ENCODE assay signal across 1 cellular context in the genomic region with DNA sequence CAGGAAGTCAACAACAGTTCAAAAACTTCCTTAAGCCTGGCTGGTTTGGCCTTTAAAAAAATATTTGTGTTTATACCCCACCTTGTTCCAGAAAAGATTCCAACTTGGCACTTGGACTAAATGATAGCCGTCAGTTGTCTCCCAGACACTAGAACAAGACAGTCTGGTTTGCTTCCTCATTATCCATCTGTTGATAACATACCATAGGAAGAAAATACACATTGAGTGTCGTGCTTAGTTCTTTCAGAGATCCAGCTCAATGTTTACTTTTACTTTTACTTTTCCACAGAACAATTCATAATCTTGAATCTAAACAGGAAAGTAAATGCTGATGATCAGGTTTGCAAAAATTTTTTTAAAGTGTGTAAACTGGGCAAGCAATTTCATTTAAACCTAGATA.
TF ChIP-seq lines count a peak whose summit lies in the region.

No MANE protein-coding gene starts in this region.

TF ChIP-seq in HepG2, 621 proteins besides CTCF, POLR2A, EP300 and RAD21 (continues in another document):
- no peak for TF ChIP-seq ZNF788 (CRISPR knock-in tag; IDR thresholded peaks at IDR 0.05; ENCODE audit: borderline replicate concordance)
- no peak for TF ChIP-seq CHCHD3 (CRISPR knock-in tag; IDR thresholded peaks at IDR 0.05)
- no peak for TF ChIP-seq ZNF431 (CRISPR knock-in tag; IDR thresholded peaks at IDR 0.05; ENCODE audit: borderline replicate concordance, low read depth)
- TF ChIP-seq ISX (CRISPR knock-in tag; conservative IDR thresholded peaks at IDR 0.05): no peak
- TF ChIP-seq, protein P1, sequence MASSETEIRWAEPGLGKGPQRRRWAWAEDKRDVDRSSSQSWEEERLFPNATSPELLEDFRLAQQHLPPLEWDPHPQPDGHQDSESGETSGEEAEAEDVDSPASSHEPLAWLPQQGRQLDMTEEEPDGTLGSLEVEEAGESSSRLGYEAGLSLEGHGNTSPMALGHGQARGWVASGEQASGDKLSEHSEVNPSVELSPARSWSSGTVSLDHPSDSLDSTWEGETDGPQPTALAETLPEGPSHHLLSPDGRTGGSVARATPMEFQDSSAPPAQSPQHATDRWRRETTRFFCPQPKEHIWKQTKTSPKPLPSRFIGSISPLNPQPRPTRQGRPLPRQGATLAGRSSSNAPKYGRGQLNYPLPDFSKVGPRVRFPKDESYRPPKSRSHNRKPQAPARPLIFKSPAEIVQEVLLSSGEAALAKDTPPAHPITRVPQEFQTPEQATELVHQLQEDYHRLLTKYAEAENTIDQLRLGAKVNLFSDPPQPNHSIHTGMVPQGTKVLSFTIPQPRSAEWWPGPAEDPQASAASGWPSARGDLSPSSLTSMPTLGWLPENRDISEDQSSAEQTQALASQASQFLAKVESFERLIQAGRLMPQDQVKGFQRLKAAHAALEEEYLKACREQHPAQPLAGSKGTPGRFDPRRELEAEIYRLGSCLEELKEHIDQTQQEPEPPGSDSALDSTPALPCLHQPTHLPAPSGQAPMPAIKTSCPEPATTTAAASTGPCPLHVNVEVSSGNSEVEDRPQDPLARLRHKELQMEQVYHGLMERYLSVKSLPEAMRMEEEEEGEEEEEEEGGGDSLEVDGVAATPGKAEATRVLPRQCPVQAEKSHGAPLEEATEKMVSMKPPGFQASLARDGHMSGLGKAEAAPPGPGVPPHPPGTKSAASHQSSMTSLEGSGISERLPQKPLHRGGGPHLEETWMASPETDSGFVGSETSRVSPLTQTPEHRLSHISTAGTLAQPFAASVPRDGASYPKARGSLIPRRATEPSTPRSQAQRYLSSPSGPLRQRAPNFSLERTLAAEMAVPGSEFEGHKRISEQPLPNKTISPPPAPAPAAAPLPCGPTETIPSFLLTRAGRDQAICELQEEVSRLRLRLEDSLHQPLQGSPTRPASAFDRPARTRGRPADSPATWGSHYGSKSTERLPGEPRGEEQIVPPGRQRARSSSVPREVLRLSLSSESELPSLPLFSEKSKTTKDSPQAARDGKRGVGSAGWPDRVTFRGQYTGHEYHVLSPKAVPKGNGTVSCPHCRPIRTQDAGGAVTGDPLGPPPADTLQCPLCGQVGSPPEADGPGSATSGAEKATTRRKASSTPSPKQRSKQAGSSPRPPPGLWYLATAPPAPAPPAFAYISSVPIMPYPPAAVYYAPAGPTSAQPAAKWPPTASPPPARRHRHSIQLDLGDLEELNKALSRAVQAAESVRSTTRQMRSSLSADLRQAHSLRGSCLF (CRISPR knock-in tag; IDR thresholded peaks at IDR 0.05; ENCODE audit: borderline replicate concordance): no peak
- no peak for TF ChIP-seq SOX13 (IDR thresholded peaks at IDR 0.05)
- TF ChIP-seq SOX13 (CRISPR knock-in tag; conservative IDR thresholded peaks at IDR 0.05 in 1 of 2, IDR thresholded peaks at IDR 0.05 in 1 of 2): peak in 1 of 2 experiments; percentile 76; a peak in 2 of 4 replicates
- TF ChIP-seq, protein P2, sequence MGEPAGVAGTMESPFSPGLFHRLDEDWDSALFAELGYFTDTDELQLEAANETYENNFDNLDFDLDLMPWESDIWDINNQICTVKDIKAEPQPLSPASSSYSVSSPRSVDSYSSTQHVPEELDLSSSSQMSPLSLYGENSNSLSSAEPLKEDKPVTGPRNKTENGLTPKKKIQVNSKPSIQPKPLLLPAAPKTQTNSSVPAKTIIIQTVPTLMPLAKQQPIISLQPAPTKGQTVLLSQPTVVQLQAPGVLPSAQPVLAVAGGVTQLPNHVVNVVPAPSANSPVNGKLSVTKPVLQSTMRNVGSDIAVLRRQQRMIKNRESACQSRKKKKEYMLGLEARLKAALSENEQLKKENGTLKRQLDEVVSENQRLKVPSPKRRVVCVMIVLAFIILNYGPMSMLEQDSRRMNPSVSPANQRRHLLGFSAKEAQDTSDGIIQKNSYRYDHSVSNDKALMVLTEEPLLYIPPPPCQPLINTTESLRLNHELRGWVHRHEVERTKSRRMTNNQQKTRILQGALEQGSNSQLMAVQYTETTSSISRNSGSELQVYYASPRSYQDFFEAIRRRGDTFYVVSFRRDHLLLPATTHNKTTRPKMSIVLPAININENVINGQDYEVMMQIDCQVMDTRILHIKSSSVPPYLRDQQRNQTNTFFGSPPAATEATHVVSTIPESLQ (CRISPR knock-in tag; conservative IDR thresholded peaks at IDR 0.05): no peak
- TF ChIP-seq ZBTB10 (CRISPR knock-in tag; IDR thresholded peaks at IDR 0.05; ENCODE audit: borderline replicate concordance): no peak
- no peak for TF ChIP-seq ZFP90 (CRISPR knock-in tag; IDR thresholded peaks at IDR 0.05; ENCODE audit: borderline replicate concordance)
- no peak for TF ChIP-seq ZNF639 (CRISPR knock-in tag; conservative IDR thresholded peaks at IDR 0.05)
- TF ChIP-seq YY1 (IDR thresholded peaks at IDR 0.05; ENCODE audit: insufficient read depth, insufficient replicate concordance, low read depth, low read length): no peak
- TF ChIP-seq SIX4 (CRISPR knock-in tag; IDR thresholded peaks at IDR 0.05): no peak
- no peak for TF ChIP-seq TCF12 (IDR thresholded peaks at IDR 0.05)
- TF ChIP-seq TCF12 (CRISPR knock-in tag; IDR thresholded peaks at IDR 0.05): no peak
- no peak for TF ChIP-seq JUND (CRISPR knock-in tag; IDR thresholded peaks at IDR 0.05)
- no peak for TF ChIP-seq ZHX2 (IDR thresholded peaks at IDR 0.05; ENCODE audit: low read depth)
- no peak for TF ChIP-seq ZHX2 (CRISPR knock-in tag; IDR thresholded peaks at IDR 0.05; ENCODE audit: borderline replicate concordance)
- TF ChIP-seq, protein P3, sequence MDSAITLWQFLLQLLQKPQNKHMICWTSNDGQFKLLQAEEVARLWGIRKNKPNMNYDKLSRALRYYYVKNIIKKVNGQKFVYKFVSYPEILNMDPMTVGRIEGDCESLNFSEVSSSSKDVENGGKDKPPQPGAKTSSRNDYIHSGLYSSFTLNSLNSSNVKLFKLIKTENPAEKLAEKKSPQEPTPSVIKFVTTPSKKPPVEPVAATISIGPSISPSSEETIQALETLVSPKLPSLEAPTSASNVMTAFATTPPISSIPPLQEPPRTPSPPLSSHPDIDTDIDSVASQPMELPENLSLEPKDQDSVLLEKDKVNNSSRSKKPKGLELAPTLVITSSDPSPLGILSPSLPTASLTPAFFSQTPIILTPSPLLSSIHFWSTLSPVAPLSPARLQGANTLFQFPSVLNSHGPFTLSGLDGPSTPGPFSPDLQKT (CRISPR knock-in tag; IDR thresholded peaks at IDR 0.05; ENCODE audit: borderline replicate concordance): no peak
- TF ChIP-seq ZNF552 (CRISPR knock-in tag; IDR thresholded peaks at IDR 0.05; ENCODE audit: borderline replicate concordance): no peak
- TF ChIP-seq, protein P4, sequence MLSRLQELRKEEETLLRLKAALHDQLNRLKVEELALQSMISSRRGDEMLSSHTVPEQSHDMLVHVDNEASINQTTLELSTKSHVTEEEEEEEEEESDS (CRISPR knock-in tag; IDR thresholded peaks at IDR 0.05; ENCODE audit: borderline replicate concordance): no peak
- no peak for TF ChIP-seq ARID3A (IDR thresholded peaks at IDR 0.05; ENCODE audit: low read depth, low read length)
- TF ChIP-seq NFATC3 (CRISPR knock-in tag; IDR thresholded peaks at IDR 0.05): no peak
- no peak for TF ChIP-seq RNF2 (conservative IDR thresholded peaks at IDR 0.05; ENCODE audit: low read depth)
- TF ChIP-seq KAT7 (CRISPR knock-in tag; IDR thresholded peaks at IDR 0.05; ENCODE audit: borderline replicate concordance): no peak
- no peak for TF ChIP-seq ZSCAN29 (CRISPR knock-in tag; conservative IDR thresholded peaks at IDR 0.05)
